1 cellular context compared by ENCODE assay signal in the genomic region with DNA sequence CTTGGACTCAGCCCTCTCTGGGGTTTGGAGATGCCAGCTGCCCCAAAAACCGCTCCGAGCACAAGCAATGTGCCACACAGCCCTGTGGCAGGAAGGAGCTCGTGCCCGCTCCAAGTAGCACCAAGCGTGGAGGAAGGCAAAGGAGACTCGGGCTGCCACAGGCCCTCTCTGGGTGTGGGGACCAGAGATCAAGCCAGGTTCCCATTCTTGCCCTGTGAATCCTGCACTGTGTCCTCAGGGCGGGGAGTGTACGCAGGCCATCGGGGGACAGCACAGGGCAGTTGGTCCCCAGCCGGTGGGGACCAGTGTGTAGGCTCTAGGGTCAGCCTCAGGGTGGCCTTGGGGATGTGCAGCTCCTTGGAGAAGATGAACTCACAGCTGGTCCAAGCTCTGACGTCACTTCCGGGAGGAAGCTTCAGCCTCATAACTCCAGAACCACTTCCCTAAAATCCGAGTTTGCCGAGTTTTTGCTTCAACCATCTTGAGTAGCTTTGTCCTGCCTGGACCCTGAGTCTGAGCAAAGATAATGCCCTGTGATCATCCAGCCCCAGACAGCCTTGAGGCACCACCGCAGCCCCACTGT.
TF ChIP-seq lines count a peak whose summit lies in the region.

No MANE protein-coding gene starts in this region.

TF ChIP-seq in K562, 482 proteins besides CTCF, POLR2A, EP300 and RAD21 (continues in another document):
- TF ChIP-seq HDAC8 (tag; IDR thresholded peaks at IDR 0.05) (no peak), NFXL1 (CRISPR knock-in tag; IDR thresholded peaks at IDR 0.05) (no peak), HCFC1 (IDR thresholded peaks at IDR 0.05; ENCODE audit: low read depth, low read length) (0 out of 2 replicates have a peak, but pooled peaks have one; percentile 11), CREB1 (IDR thresholded peaks at IDR 0.05) (no peak), CREB1 (CRISPR knock-in tag; IDR thresholded peaks at IDR 0.05) (peak; percentile 82), ZNF76 (CRISPR knock-in tag; IDR thresholded peaks at IDR 0.05; ENCODE audit: borderline replicate concordance) (no peak), DDX20 (tag; IDR thresholded peaks at IDR 0.05; ENCODE audit: low read depth) (no peak), XRCC5 (IDR thresholded peaks at IDR 0.05; ENCODE audit: low read depth, low read length) (no peak), RBM22 (IDR thresholded peaks at IDR 0.05; ENCODE audit: low read depth, low read length, poor library complexity, severe bottlenecking) (no peak), ILF3 (IDR thresholded peaks at IDR 0.05; ENCODE audit: borderline replicate concordance) (no peak), TOE1 (IDR thresholded peaks at IDR 0.05; ENCODE audit: borderline replicate concordance) (no peak), TOE1 (CRISPR knock-in tag; IDR thresholded peaks at IDR 0.05; ENCODE audit: borderline replicate concordance, low read depth) (no peak), EHMT2 (IDR thresholded peaks at IDR 0.05) (no peak), PPARD (CRISPR knock-in tag; IDR thresholded peaks at IDR 0.05) (no peak), HDAC1 (IDR thresholded peaks at IDR 0.05) (no peak), STAG1 (CRISPR knock-in tag; IDR thresholded peaks at IDR 0.05; ENCODE audit: borderline replicate concordance) (no peak), ETV5 (CRISPR knock-in tag; IDR thresholded peaks at IDR 0.05; ENCODE audit: low read depth) (no peak), ERF (CRISPR knock-in tag; IDR thresholded peaks at IDR 0.05) (no peak), ZNF77 (CRISPR knock-in tag; IDR thresholded peaks at IDR 0.05) (no peak), ASH1L (IDR thresholded peaks at IDR 0.05; ENCODE audit: borderline replicate concordance, low read depth, partially characterized antibody) (no peak), SMAD2 (IDR thresholded peaks at IDR 0.05; ENCODE audit: low read depth, low read length) (no peak), ZNF655 (CRISPR knock-in tag; IDR thresholded peaks at IDR 0.05) (no peak), ZNF609 (CRISPR knock-in tag; IDR thresholded peaks at IDR 0.05; ENCODE audit: borderline replicate concordance) (no peak)
- TF ChIP-seq, protein P1, sequence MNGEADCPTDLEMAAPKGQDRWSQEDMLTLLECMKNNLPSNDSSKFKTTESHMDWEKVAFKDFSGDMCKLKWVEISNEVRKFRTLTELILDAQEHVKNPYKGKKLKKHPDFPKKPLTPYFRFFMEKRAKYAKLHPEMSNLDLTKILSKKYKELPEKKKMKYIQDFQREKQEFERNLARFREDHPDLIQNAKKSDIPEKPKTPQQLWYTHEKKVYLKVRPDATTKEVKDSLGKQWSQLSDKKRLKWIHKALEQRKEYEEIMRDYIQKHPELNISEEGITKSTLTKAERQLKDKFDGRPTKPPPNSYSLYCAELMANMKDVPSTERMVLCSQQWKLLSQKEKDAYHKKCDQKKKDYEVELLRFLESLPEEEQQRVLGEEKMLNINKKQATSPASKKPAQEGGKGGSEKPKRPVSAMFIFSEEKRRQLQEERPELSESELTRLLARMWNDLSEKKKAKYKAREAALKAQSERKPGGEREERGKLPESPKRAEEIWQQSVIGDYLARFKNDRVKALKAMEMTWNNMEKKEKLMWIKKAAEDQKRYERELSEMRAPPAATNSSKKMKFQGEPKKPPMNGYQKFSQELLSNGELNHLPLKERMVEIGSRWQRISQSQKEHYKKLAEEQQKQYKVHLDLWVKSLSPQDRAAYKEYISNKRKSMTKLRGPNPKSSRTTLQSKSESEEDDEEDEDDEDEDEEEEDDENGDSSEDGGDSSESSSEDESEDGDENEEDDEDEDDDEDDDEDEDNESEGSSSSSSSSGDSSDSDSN (IDR thresholded peaks at IDR 0.05; ENCODE audit: borderline replicate concordance in 1 of 2, low read depth in 2 of 2, low read length in 2 of 2): no peak
- TF ChIP-seq, protein P2, sequence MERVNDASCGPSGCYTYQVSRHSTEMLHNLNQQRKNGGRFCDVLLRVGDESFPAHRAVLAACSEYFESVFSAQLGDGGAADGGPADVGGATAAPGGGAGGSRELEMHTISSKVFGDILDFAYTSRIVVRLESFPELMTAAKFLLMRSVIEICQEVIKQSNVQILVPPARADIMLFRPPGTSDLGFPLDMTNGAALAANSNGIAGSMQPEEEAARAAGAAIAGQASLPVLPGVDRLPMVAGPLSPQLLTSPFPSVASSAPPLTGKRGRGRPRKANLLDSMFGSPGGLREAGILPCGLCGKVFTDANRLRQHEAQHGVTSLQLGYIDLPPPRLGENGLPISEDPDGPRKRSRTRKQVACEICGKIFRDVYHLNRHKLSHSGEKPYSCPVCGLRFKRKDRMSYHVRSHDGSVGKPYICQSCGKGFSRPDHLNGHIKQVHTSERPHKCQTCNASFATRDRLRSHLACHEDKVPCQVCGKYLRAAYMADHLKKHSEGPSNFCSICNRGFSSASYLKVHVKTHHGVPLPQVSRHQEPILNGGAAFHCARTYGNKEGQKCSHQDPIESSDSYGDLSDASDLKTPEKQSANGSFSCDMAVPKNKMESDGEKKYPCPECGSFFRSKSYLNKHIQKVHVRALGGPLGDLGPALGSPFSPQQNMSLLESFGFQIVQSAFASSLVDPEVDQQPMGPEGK (CRISPR knock-in tag; IDR thresholded peaks at IDR 0.05; ENCODE audit: borderline replicate concordance): no peak
- TF ChIP-seq, protein P3, sequence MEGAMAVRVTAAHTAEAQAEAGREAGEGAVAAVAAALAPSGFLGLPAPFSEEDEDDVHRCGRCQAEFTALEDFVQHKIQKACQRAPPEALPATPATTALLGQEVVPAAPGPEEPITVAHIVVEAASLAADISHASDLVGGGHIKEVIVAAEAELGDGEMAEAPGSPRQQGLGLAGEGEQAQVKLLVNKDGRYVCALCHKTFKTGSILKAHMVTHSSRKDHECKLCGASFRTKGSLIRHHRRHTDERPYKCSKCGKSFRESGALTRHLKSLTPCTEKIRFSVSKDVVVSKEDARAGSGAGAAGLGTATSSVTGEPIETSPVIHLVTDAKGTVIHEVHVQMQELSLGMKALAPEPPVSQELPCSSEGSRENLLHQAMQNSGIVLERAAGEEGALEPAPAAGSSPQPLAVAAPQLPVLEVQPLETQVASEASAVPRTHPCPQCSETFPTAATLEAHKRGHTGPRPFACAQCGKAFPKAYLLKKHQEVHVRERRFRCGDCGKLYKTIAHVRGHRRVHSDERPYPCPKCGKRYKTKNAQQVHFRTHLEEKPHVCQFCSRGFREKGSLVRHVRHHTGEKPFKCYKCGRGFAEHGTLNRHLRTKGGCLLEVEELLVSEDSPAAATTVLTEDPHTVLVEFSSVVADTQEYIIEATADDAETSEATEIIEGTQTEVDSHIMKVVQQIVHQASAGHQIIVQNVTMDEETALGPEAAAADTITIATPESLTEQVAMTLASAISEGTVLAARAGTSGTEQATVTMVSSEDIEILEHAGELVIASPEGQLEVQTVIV (CRISPR knock-in tag; IDR thresholded peaks at IDR 0.05; ENCODE audit: borderline replicate concordance): no peak
- TF ChIP-seq, protein P4, sequence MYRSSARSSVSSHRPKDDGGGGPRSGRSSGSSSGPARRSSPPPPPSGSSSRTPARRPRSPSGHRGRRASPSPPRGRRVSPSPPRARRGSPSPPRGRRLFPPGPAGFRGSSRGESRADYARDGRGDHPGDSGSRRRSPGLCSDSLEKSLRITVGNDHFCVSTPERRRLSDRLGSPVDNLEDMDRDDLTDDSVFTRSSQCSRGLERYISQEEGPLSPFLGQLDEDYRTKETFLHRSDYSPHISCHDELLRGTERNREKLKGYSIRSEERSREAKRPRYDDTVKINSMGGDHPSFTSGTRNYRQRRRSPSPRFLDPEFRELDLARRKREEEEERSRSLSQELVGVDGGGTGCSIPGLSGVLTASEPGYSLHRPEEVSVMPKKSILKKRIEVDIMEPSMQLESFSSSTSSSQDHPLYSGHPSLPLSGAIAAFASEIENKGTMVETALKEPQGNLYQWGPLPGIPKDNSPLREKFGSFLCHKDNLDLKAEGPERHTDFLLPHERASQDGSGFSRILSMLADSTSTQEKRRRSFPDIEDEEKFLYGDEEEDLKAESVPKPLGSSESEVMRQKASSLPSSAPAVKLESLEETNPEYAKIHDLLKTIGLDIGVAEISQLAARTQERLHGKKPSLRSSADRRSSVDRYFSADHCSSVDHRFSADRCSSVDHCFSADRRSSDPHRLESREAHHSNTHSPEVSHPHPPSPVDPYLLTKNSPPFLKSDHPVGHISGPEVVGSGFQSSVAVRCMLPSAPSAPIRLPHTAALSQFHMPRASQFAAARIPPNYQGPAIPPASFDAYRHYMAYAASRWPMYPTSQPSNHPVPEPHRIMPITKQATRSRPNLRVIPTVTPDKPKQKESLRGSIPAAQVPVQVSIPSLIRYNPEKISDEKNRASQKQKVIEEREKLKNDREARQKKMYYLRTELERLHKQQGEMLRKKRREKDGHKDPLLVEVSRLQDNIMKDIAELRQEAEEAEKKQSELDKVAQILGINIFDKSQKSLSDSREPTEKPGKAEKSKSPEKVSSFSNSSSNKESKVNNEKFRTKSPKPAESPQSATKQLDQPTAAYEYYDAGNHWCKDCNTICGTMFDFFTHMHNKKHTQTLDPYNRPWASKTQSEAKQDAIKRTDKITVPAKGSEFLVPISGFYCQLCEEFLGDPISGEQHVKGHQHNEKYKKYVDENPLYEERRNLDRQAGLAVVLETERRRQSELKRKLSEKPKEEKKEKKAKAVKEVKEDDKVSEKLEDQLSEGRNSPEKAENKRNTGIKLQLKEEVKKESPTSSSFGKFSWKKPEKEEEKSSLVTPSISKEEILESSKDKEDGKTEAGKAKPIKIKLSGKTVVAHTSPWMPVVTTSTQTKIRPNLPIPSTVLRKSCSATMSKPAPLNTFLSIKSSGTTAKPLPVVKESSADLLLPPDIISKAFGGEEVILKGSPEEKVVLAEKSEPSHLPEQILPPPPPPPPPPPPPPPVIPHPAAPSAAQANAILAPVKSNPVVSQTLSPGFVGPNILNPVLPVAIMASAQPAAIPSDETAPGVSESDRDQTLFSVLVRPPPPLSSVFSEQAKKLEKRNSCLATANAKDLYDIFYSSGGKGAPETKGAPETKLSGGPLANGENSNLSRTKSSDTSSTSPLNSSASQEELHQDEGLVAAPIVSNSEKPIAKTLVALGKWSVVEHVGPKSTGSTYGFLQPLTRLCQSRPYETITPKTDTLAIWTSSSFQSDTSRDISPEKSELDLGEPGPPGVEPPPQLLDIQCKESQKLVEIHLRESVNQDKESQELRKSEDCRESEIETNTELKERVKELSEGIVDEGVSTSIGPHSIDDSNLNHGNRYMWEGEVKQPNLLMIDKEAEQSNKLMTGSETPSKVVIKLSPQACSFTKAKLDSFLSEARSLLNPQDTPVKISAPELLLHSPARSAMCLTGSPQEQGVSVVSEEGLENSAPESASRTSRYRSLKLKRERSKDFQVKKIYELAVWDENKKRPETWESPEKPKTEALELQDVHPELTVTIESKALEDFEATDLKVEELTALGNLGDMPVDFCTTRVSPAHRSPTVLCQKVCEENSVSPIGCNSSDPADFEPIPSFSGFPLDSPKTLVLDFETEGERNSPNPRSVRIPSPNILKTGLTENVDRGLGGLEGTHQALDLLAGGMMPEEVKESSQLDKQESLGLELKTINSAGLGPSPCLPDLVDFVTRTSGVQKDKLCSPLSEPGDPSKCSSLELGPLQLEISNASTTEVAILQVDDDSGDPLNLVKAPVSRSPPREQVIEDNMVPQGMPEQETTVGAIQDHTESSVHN (IDR thresholded peaks at IDR 0.05; ENCODE audit: borderline replicate concordance in 1 of 2, low read depth in 1 of 2): no peak
- TF ChIP-seq, protein P5, sequence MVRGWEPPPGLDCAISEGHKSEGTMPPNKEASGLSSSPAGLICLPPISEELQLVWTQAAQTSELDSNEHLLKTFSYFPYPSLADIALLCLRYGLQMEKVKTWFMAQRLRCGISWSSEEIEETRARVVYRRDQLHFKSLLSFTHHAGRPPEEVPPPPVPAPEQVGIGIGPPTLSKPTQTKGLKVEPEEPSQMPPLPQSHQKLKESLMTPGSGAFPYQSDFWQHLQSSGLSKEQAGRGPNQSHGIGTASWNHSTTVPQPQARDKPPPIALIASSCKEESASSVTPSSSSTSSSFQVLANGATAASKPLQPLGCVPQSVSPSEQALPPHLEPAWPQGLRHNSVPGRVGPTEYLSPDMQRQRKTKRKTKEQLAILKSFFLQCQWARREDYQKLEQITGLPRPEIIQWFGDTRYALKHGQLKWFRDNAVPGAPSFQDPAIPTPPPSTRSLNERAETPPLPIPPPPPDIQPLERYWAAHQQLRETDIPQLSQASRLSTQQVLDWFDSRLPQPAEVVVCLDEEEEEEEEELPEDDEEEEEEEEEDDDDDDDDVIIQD (CRISPR knock-in tag; IDR thresholded peaks at IDR 0.05): no peak
